ENCODE assay signal across 8 cellular contexts in the genomic region with DNA sequence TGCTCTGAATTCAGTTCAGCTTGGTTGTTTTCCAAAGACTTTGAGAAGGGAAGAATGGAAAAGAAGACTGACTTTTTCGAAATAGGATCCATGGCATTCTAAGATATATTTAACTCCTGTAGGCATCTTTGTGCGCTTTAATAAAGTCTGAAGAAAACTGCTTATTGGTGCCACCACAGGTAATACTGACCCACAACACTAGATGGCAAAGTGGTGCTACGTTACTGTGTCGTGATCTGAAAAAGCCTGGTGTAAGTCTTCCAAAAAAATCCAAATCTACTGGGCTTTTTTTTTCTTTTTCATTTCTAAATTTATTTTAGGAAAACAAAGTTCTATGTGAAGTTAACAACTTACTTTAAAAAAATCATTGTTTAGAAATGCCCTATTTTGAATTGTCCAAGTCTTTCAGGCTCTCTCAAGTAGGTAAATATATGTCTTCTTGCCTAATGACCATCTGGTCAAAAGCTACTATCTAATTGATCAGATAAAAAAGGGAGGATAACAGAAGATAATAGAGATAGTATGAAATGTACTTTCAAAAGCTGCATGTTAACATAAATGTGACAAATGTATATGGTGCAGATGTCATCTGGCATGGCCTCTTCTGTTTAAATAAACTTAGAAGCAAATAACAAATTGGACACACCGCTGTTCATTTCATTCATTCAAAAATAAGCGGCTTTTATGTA. TPM values are rescaled to one million over a fixed set of nuclear protein-coding genes. Genes with fewer than 3 reads are reported as not detected.
DNase-seq lines count a peak whose midpoint lies in the region; ATAC-seq and TF ChIP-seq lines count a peak whose summit lies in the region.

No MANE protein-coding gene starts in this region.

- H3K4me1 Mint-ChIP-seq in activated CD4-positive, alpha-beta memory T cell treated with anti-CD3 and anti-CD28 coated beads for 36 hours (ENCODE audit: low read depth) = no peaks in the 10 kb centered on the region

- intact Hi-C loops in activated CD4-positive, alpha-beta memory T cell treated with anti-CD3 and anti-CD28 coated beads for 36 hours (cut with micrococcal nuclease) = loop anchor here (1.0 kb wide), 2 partner anchors 231 to 395 kb away; no protein-coding TSS in a partner anchor

- no peaks in the 10 kb centered on the region for H3K27me3 Mint-ChIP-seq in activated CD4-positive, alpha-beta memory T cell treated with anti-CD3 and anti-CD28 coated beads for 36 hours

- H3K9me3 Mint-ChIP-seq in activated CD4-positive, alpha-beta memory T cell treated with anti-CD3 and anti-CD28 coated beads for 36 hours = no peaks in the 10 kb centered on the region

- POLR2A ChIA-PET in activated CD4-positive, alpha-beta memory T cell treated with anti-CD3 and anti-CD28 coated beads for 36 hours (lab: Charles Lee) = no interaction called here

- peak; percentile 65 for TF ChIP-seq CTCF in retinal pigment epithelial cell (conservative IDR thresholded peaks at IDR 0.05; ENCODE audit: low read depth, low read length)

- no peak overlapping the region for H3K4me3 ChIP-seq in retinal pigment epithelial cell (ENCODE audit: low read length)

- H3K4me3 Mint-ChIP-seq in activated CD4-positive, alpha-beta memory T cell treated with anti-CD3 and anti-CD28 coated beads for 36 hours = no peak overlapping the region

- no peaks in the 10 kb centered on the region for H3K36me3 Mint-ChIP-seq in activated CD4-positive, alpha-beta memory T cell treated with anti-CD3 and anti-CD28 coated beads for 36 hours

- H3K27ac Mint-ChIP-seq in activated CD4-positive, alpha-beta memory T cell treated with anti-CD3 and anti-CD28 coated beads for 36 hours = no peak overlapping the region

- ATAC-seq in GM19438 (IDR thresholded peaks at IDR 0.05; ENCODE audit: low read depth, unreplicated experiment) (peak; percentile 55), GM21526 (IDR thresholded peaks at IDR 0.05; ENCODE audit: low FRiP score, unreplicated experiment) (no peak), HG03520 (IDR thresholded peaks at IDR 0.05; ENCODE audit: unreplicated experiment) (no peak)

- CTCF ChIA-PET in activated CD4-positive, alpha-beta memory T cell treated with anti-CD3 and anti-CD28 coated beads for 36 hours (lab: Charles Lee) = interaction anchor here (0.6 to 1.5 kb wide), 6 partner anchors 14 to 395 kb away, joined by 3 to 7 read pairs (median 4); no protein-coding TSS in a partner anchor

- DNase-seq in CD1c-positive myeloid dendritic cell (ENCODE audit: extremely low spot score) = peak; percentile 51
- peak; percentile 10 for DNase-seq in NCI-H2196 treated with DMSO at 0.1 percent for 48 hours (lab: John Stamatoyannopoulos, UW; ENCODE audit: unreplicated experiment)
- peak; percentile 31 for DNase-seq in activated CD4-positive, alpha-beta memory T cell treated with anti-CD3 and anti-CD28 coated beads for 36 hours
- peak; percentile 2 for DNase-seq in germinal center (ENCODE audit: low spot score)
- DNase-seq in retinal pigment epithelial cell (ENCODE audit: low read depth) = peak; percentile 10

RNA-seq across cellular contexts. Expression of gene MID1IP1, which starts 47.0 kb away (rescaled TPM):
- 10 to 100 TPM; 78.7 to 84.8 TPM for total RNA-seq in activated CD4-positive, alpha-beta memory T cell treated with anti-CD3 and anti-CD28 coated beads for 36 hours
